1 cellular context compared by ENCODE assay signal in genomic region chr20:37178839-37179670, GRCh38.
A peak's percentile ranks its signal among the peaks of the same experiment; 100 is the strongest.
TF ChIP-seq lines count a peak whose summit lies in the region.

MROH8 (minus strand) TSS chr20:37179548.
RPN2 (plus strand) TSS chr20:37179330; CDS start chr20:37179357, 27 bp downstream.

TF ChIP-seq in HepG2, 621 proteins besides CTCF, POLR2A, EP300 and RAD21 (continued from another document and continues in another):
- TF ChIP-seq TFDP1 (CRISPR knock-in tag; IDR thresholded peaks at IDR 0.05; ENCODE audit: borderline replicate concordance) (peak; percentile 74; the same call in 1 of the 2 replicates), ZNF569 (CRISPR knock-in tag; IDR thresholded peaks at IDR 0.05; ENCODE audit: borderline replicate concordance) (peak; percentile 82; the same call in 1 of the 2 replicates), ZNF749 (CRISPR knock-in tag; IDR thresholded peaks at IDR 0.05; ENCODE audit: borderline replicate concordance) (peak; percentile 68; the same call in 1 of the 2 replicates), MLLT10 (CRISPR knock-in tag; IDR thresholded peaks at IDR 0.05) (0 out of 2 replicates have a peak, but pooled peaks have one; percentile 75), FOXK2 (IDR thresholded peaks at IDR 0.05) (peak; percentile 100), RFX1 (IDR thresholded peaks at IDR 0.05) (no peak), KLF9 (CRISPR knock-in tag; IDR thresholded peaks at IDR 0.05; ENCODE audit: low read depth) (no peak), ZNF335 (CRISPR knock-in tag; IDR thresholded peaks at IDR 0.05) (0 out of 2 replicates have a peak, but pooled peaks have one; percentile 72), ZBTB49 (CRISPR knock-in tag; IDR thresholded peaks at IDR 0.05; ENCODE audit: borderline replicate concordance) (no peak), ZNF510 (CRISPR knock-in tag; IDR thresholded peaks at IDR 0.05; ENCODE audit: low read depth) (peak; percentile 70; the same call in 1 of the 2 replicates), ZNF646 (CRISPR knock-in tag; IDR thresholded peaks at IDR 0.05) (no peak), ZFP91 (CRISPR knock-in tag; IDR thresholded peaks at IDR 0.05; ENCODE audit: borderline replicate concordance) (peak; percentile 99), ZBTB8A (CRISPR knock-in tag; IDR thresholded peaks at IDR 0.05; ENCODE audit: borderline replicate concordance, low read depth) (no peak), HNRNPH1 (optimal IDR thresholded peaks at IDR 0.05; ENCODE audit: low read depth, low read length) (peak; percentile 31), ZNF552 (CRISPR knock-in tag; IDR thresholded peaks at IDR 0.05; ENCODE audit: borderline replicate concordance) (peak; percentile 82; the same call in 1 of the 2 replicates), MED1 (CRISPR knock-in tag; IDR thresholded peaks at IDR 0.05) (peak; percentile 76), ZNF331 (CRISPR knock-in tag; IDR thresholded peaks at IDR 0.05) (peak; percentile 50; the same call in 1 of the 2 replicates), TBP (CRISPR knock-in tag; IDR thresholded peaks at IDR 0.05) (no peak), ATF5 (CRISPR knock-in tag; IDR thresholded peaks at IDR 0.05; ENCODE audit: low read depth) (no peak), ZNF280B (CRISPR knock-in tag; IDR thresholded peaks at IDR 0.05; ENCODE audit: borderline replicate concordance) (peak; percentile 55; the same call in 1 of the 2 replicates), DDIT3 (CRISPR knock-in tag; IDR thresholded peaks at IDR 0.05) (no peak), ZSCAN9 (CRISPR knock-in tag; IDR thresholded peaks at IDR 0.05; ENCODE audit: borderline replicate concordance) (0 out of 2 replicates have a peak, but pooled peaks have one; percentile 49), STAG1 (CRISPR knock-in tag; IDR thresholded peaks at IDR 0.05) (no peak), REL (CRISPR knock-in tag; conservative IDR thresholded peaks at IDR 0.05) (no peak), GATA4 (IDR thresholded peaks at IDR 0.05; ENCODE audit: borderline replicate concordance, low read depth) (0 out of 2 replicates have a peak, but pooled peaks have one; percentile 3), NFYC (CRISPR knock-in tag; IDR thresholded peaks at IDR 0.05) (peak; percentile 99), SKI (IDR thresholded peaks at IDR 0.05; ENCODE audit: partially characterized antibody) (peak; percentile 90), ZNF75D (CRISPR knock-in tag; IDR thresholded peaks at IDR 0.05; ENCODE audit: borderline replicate concordance) (peak; percentile 97; the same call in 1 of the 2 replicates), ZFP82 (CRISPR knock-in tag; IDR thresholded peaks at IDR 0.05; ENCODE audit: borderline replicate concordance) (peak; percentile 97; the same call in 1 of the 2 replicates), ADNP (CRISPR knock-in tag; IDR thresholded peaks at IDR 0.05) (peak; percentile 6; the same call in 1 of the 2 replicates), ZNF343 (CRISPR knock-in tag; IDR thresholded peaks at IDR 0.05) (0 out of 2 replicates have a peak, but pooled peaks have one; percentile 41), ZNF777 (CRISPR knock-in tag; IDR thresholded peaks at IDR 0.05) (peak; percentile 41; the same call in 1 of the 2 replicates), ZNF713 (CRISPR knock-in tag; IDR thresholded peaks at IDR 0.05) (no peak; the same call in 1 of the 2 replicates)
- TF ChIP-seq, protein P1, sequence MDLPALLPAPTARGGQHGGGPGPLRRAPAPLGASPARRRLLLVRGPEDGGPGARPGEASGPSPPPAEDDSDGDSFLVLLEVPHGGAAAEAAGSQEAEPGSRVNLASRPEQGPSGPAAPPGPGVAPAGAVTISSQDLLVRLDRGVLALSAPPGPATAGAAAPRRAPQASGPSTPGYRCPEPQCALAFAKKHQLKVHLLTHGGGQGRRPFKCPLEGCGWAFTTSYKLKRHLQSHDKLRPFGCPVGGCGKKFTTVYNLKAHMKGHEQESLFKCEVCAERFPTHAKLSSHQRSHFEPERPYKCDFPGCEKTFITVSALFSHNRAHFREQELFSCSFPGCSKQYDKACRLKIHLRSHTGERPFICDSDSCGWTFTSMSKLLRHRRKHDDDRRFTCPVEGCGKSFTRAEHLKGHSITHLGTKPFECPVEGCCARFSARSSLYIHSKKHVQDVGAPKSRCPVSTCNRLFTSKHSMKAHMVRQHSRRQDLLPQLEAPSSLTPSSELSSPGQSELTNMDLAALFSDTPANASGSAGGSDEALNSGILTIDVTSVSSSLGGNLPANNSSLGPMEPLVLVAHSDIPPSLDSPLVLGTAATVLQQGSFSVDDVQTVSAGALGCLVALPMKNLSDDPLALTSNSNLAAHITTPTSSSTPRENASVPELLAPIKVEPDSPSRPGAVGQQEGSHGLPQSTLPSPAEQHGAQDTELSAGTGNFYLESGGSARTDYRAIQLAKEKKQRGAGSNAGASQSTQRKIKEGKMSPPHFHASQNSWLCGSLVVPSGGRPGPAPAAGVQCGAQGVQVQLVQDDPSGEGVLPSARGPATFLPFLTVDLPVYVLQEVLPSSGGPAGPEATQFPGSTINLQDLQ (CRISPR knock-in tag; IDR thresholded peaks at IDR 0.05), result peak; percentile 85; the same call in 1 of the 2 replicates
- TF ChIP-seq, protein P2, sequence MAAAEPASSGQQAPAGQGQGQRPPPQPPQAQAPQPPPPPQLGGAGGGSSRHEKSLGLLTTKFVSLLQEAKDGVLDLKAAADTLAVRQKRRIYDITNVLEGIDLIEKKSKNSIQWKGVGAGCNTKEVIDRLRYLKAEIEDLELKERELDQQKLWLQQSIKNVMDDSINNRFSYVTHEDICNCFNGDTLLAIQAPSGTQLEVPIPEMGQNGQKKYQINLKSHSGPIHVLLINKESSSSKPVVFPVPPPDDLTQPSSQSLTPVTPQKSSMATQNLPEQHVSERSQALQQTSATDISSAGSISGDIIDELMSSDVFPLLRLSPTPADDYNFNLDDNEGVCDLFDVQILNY (CRISPR knock-in tag; conservative IDR thresholded peaks at IDR 0.05), result peak; percentile 80
- TF ChIP-seq, protein P3, sequence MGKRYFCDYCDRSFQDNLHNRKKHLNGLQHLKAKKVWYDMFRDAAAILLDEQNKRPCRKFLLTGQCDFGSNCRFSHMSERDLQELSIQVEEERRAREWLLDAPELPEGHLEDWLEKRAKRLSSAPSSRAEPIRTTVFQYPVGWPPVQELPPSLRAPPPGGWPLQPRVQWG (CRISPR knock-in tag; IDR thresholded peaks at IDR 0.05; ENCODE audit: borderline replicate concordance, low read depth), result 0 out of 2 replicates have a peak, but pooled peaks have one; percentile 17
